In the genomic region with DNA sequence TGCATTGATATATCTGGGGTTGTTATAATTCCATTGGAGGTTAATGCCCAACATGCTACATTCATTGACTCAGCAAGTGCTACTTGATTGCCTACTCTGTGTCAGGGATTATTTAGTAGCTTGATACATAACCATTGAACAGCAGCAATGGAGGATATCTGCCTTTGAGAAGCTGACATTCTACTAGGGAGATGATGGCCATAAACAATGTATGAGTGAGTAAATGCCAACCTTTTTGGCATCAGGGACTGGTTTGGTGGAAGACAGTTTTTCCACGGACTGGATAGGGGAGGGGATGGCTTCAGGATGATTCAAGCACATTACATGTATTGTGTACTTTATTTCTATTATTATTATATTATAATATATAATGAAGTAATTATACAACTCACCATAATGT, we compare ENCODE assay signal across 20 cellular contexts. TPM values are rescaled to one million over a fixed set of nuclear protein-coding genes. Genes with fewer than 3 reads are reported as not detected.
DNase-seq lines count a peak whose midpoint lies in the region; ATAC-seq, FAIRE-seq and TF ChIP-seq lines count a peak whose summit lies in the region.
"Had no signal": no experiment of that assay in that cellular context is flagged by ENCODE, and none has a peak within 500 bp of the region (broad histone marks: within the 10 kb centered on the region; RNA-seq: fewer than 3 reads in every experiment).

No MANE protein-coding gene starts in this region.

- TF ChIP-seq POLR2A in A549 (IDR thresholded peaks at IDR 0.05; ENCODE audit: low read length) = no peak
- peak; percentile 11; the same call in 1 of the 2 replicates for TF ChIP-seq POLR2A in GM12891 (IDR thresholded peaks at IDR 0.05; ENCODE audit: low read depth, low read length)

- H3K18ac ChIP-seq in trophoblast cell (ENCODE audit: low read length) = no peak overlapping the region

- H2BK12ac ChIP-seq in trophoblast cell (ENCODE audit: low read length) = no peak overlapping the region

- H3K9me3 Mint-ChIP-seq in endothelial cell (ENCODE audit: unreplicated experiment) = peaks cover 3% of the 10 kb centered on the region
- peaks cover 28% of the 10 kb centered on the region for H3K9me3 Mint-ChIP-seq in neural progenitor cell
- H3K9me3 Mint-ChIP-seq: CD4-positive, alpha-beta T cell had no signal

- DNase-seq in A549 (ENCODE audit: low read depth in 1 of 2, low spot score in 1 of 2) (no peak), GM12891 (ENCODE audit: insufficient read length, low spot score) (no peak), T-helper 17 cell (no peak), endothelial cell (ENCODE audit: low spot score) (no peak), iPS-NIHi7 (ENCODE audit: extremely low spot score) (no peak), trophoblast cell (no peak), neural progenitor cell (ENCODE audit: low spot score) (no peak)
- DNase-seq: AML-193; CD4-positive, alpha-beta T cell; DMS153; DMS79; GDM1; HCEC 1CT; HFFc6; KG1 had no signal

- WGBS in A549 (ENCODE audit: missing lambda C conversion rate) = 96% methylated on average over 1 of the region's 1 CpG
- no CpG with 5 or more reads among the region's 1 CpG for WGBS in trophoblast cell (ENCODE audit: extremely low coverage, insufficient coverage, insufficient read length)

- no peak for TF ChIP-seq RAD21 in A549 (conservative IDR thresholded peaks at IDR 0.05 in 1 of 2, IDR thresholded peaks at IDR 0.05 in 1 of 2)

- H3K4me2 ChIP-seq in A549 (no peak overlapping the region), trophoblast cell (ENCODE audit: low read length) (no peak overlapping the region), neural progenitor cell (no peak overlapping the region)

- H4K91ac ChIP-seq in trophoblast cell (ENCODE audit: low read depth, low read length) = no peak overlapping the region

- no peak overlapping the region for H3K14ac ChIP-seq in trophoblast cell (ENCODE audit: low read length)

- H2AK5ac ChIP-seq in trophoblast cell (ENCODE audit: low read length) = no peak overlapping the region

- H3K27ac ChIP-seq in A549 = no peak overlapping the region
- no peak overlapping the region for H3K27ac ChIP-seq in trophoblast cell (ENCODE audit: low read depth, low read length)
- H3K27ac ChIP-seq in neural progenitor cell = no peak overlapping the region
- H3K27ac ChIP-seq: C4-2B, HL-60 had no signal

- POLR2A ChIA-PET in A549 (lab: Yijun Ruan, JAX) = no interaction called here

- H3K79me2 ChIP-seq in trophoblast cell (ENCODE audit: control insufficient read depth, insufficient read depth, low read length, poor library complexity) (no peaks in the 10 kb centered on the region), neural progenitor cell (ENCODE audit: low read depth) (peaks cover 2% of the 10 kb centered on the region)

- H3K4me3 Mint-ChIP-seq in T-helper 17 cell (no peak overlapping the region), endothelial cell (ENCODE audit: unreplicated experiment) (peak overlapping the region; percentile 68), neural progenitor cell (no peak overlapping the region)
- H3K4me3 Mint-ChIP-seq: CD4-positive, alpha-beta T cell; HFFc6; IgD-negative memory B cell had no signal

- H2BK5ac ChIP-seq in trophoblast cell (ENCODE audit: low read depth, low read length, poor library complexity) = no peak overlapping the region

- H2AFZ ChIP-seq in trophoblast cell (ENCODE audit: insufficient read depth, low read length, poor library complexity) (no peak overlapping the region), neural progenitor cell (replicated peaks) (no peak overlapping the region)

- no peak overlapping the region for H4K12ac ChIP-seq in trophoblast cell (ENCODE audit: low read depth, low read length)

- H3F3A ChIP-seq in neural progenitor cell (ENCODE audit: low read depth) = peaks cover 40% of the 10 kb centered on the region

- H2BK120ac ChIP-seq in trophoblast cell (ENCODE audit: insufficient read depth, low read length, poor library complexity) = no peak overlapping the region

- H3K9ac ChIP-seq in trophoblast cell (ENCODE audit: low read length) (no peak overlapping the region), neural progenitor cell (no peak overlapping the region)

- H3K36me3 Mint-ChIP-seq in T-helper 17 cell (ENCODE audit: low read depth) = peaks cover 9% of the 10 kb centered on the region
- H3K36me3 Mint-ChIP-seq in endothelial cell (ENCODE audit: low read depth, unreplicated experiment) = peaks cover 31% of the 10 kb centered on the region
- peaks cover 48% of the 10 kb centered on the region for H3K36me3 Mint-ChIP-seq in neural progenitor cell

- no peak overlapping the region for H3K4me3 ChIP-seq in A549
- no peak overlapping the region for H3K4me3 ChIP-seq in trophoblast cell (ENCODE audit: low read depth, low read length)
- no peak overlapping the region for H3K4me3 ChIP-seq in neural progenitor cell

- TF ChIP-seq CTCF in A549 (IDR thresholded peaks at IDR 0.05) = no peak
- TF ChIP-seq CTCF in endothelial cell (IDR thresholded peaks at IDR 0.05; ENCODE audit: unreplicated experiment) = no peak
- no peak for TF ChIP-seq CTCF in neural progenitor cell (IDR thresholded peaks at IDR 0.05)

- H4K8ac ChIP-seq in trophoblast cell (ENCODE audit: low read depth, low read length) = no peak overlapping the region

- H3K36me3 ChIP-seq in trophoblast cell (ENCODE audit: control insufficient read depth in 1 of 2, insufficient read depth in 2 of 2, low read length in 2 of 2) (peaks cover 7 to 18% of the 10 kb centered on the region in 2 experiments), neural progenitor cell (peaks cover 37% of the 10 kb centered on the region)

- H3K9me3 ChIP-seq in A549 (peaks cover 22% of the 10 kb centered on the region), T-helper 17 cell (ENCODE audit: control insufficient read depth, low read length, poor library complexity, severe bottlenecking) (no peaks in the 10 kb centered on the region), trophoblast cell (ENCODE audit: insufficient read depth, low read depth, low read length) (peaks cover 3% of the 10 kb centered on the region), neural progenitor cell (ENCODE audit: low read depth) (peaks cover 11% of the 10 kb centered on the region)

- H3K27me3 Mint-ChIP-seq in T-helper 17 cell (no peaks in the 10 kb centered on the region), endothelial cell (ENCODE audit: unreplicated experiment) (peaks cover 3% of the 10 kb centered on the region), neural progenitor cell (ENCODE audit: insufficient read depth, low read depth) (peaks cover 12% of the 10 kb centered on the region)
- H3K27me3 Mint-ChIP-seq: CD4-positive, alpha-beta T cell; IgD-negative memory B cell had no signal

- H3K4me1 ChIP-seq in A549 (peaks cover 35% of the 10 kb centered on the region), trophoblast cell (ENCODE audit: control insufficient read depth in 1 of 2, insufficient read depth in 2 of 2, low read length in 2 of 2) (no peaks in the 10 kb centered on the region), neural progenitor cell (peaks cover 18% of the 10 kb centered on the region)

- TF ChIP-seq EP300 in A549 (IDR thresholded peaks at IDR 0.05) = no peak

- H3K27me3 ChIP-seq in trophoblast cell (ENCODE audit: insufficient read depth, low read length) (no peaks in the 10 kb centered on the region), neural progenitor cell (peaks cover 6% of the 10 kb centered on the region)

- no peaks in the 10 kb centered on the region for H3K79me1 ChIP-seq in trophoblast cell (ENCODE audit: low read length)

- H4K20me1 ChIP-seq in neural progenitor cell (ENCODE audit: low read depth) = peaks cover 10% of the 10 kb centered on the region

- H3K4me1 Mint-ChIP-seq in T-helper 17 cell (peaks cover 3% of the 10 kb centered on the region), endothelial cell (ENCODE audit: unreplicated experiment) (no peaks in the 10 kb centered on the region), neural progenitor cell (peaks cover 33% of the 10 kb centered on the region)

- no peak overlapping the region for H3K4ac ChIP-seq in trophoblast cell (ENCODE audit: low read depth, low read length)

- ATAC-seq in A549 (no peak), T-helper 17 cell (no peak)

- H3K27ac Mint-ChIP-seq in T-helper 17 cell (peak overlapping the region; percentile 32), endothelial cell (ENCODE audit: unreplicated experiment) (no peak overlapping the region), neural progenitor cell (no peak overlapping the region)
- H3K27ac Mint-ChIP-seq: CD4-positive, alpha-beta T cell; HFFc6 had no signal

- CTCF ChIA-PET in A549 (lab: Yijun Ruan, JAX) = interaction anchor here (1.5 to 1.9 kb wide), 2 partner anchors 9 to 382 kb away, joined by 3 to 10 read pairs; no protein-coding TSS in a partner anchor

- H3K23ac ChIP-seq in trophoblast cell (ENCODE audit: low read length) = no peak overlapping the region

- FAIRE-seq in A549 (lab: Jason Lieb, UNC) (no peak), GM12891 (lab: Jason Lieb, UNC) (no peak)
- FAIRE-seq: A204.1, H54 had no signal

TF ChIP-seq in A549, 52 proteins besides CTCF, POLR2A, EP300 and RAD21 (continues in another document):
- TF ChIP-seq HOXA7 (CRISPR knock-in tag; IDR thresholded peaks at IDR 0.05) (peak; percentile 49; the same call in 1 of the 2 replicates), RFX5 (IDR thresholded peaks at IDR 0.05) (no peak)

TF ChIP-seq in GM12891, 5 proteins besides CTCF, POLR2A, EP300 and RAD21 (continues in another document):
- TF ChIP-seq POLR2AphosphoS5 (IDR thresholded peaks at IDR 0.05; ENCODE audit: low read depth, low read length) = peak; percentile 32
- no peak for TF ChIP-seq PAX5 (IDR thresholded peaks at IDR 0.05; ENCODE audit: insufficient read depth, low read length, severe bottlenecking)

RNA-seq across cellular contexts. Expression of a gene that starts 31.9 kb away (rescaled TPM):
- polyA plus RNA-seq in A549 (2011; rRNA removed) = 0.05 and 0.14 TPM in 2 replicates
- 0.38 and 0.41 TPM in 2 replicates for polyA plus RNA-seq in A549 (2012; cell fraction: cytosol; rRNA removed)
- polyA plus RNA-seq in A549 (2012; cell fraction: nucleus; rRNA removed) = 0.92 and 0.96 TPM in 2 replicates
- 0.25 to 0.35 TPM (median 0.30 TPM) in 3 replicates for polyA plus RNA-seq in A549 (2017; fragmentation: RNase III; extraction: RNeasy Plus Mini Kit Qiagen cat#74134 plus additional on column Dnase treatment)
- polyA minus RNA-seq in A549 (2011; rRNA and poly(A)+ RNA removed) = 0.10 and 0.33 TPM in 2 replicates
- 0.18 TPM for polyA plus RNA-seq in GM12891 (2012; ENCODE audit: low read depth, missing spikeins)
- 1 to 10 TPM; 4.2 to 5.2 TPM for total RNA-seq in T-helper 17 cell
- total RNA-seq in endothelial cell (ENCODE audit: unreplicated experiment) = 0.23 TPM
- polyA plus RNA-seq in trophoblast cell (2013) = 0.07 and 0.14 TPM in 2 replicates
- 0.04 and 0.62 TPM in 2 replicates for total RNA-seq in neural progenitor cell (ENCODE audit: low replicate concordance)
- total RNA-seq: HFFc6 had no signal

RNA-seq across cellular contexts. Expression of a gene that starts 54.7 kb away (rescaled TPM):
- polyA plus RNA-seq in A549 (2011; rRNA removed) (208 and 256 TPM in 2 replicates), A549 (2017; fragmentation: RNase III; extraction: RNeasy Plus Mini Kit Qiagen cat#74134 plus additional on column Dnase treatment) (71.8 to 83.6 TPM (median 72.4 TPM) in 3 replicates)
- 50.6 and 51.9 TPM in 2 replicates for polyA plus RNA-seq in A549 (2012; cell fraction: cytosol; rRNA removed)
- 25.6 and 29.6 TPM in 2 replicates for polyA plus RNA-seq in A549 (2012; cell fraction: nucleus; rRNA removed)
- polyA minus RNA-seq in A549 (2011; rRNA and poly(A)+ RNA removed) = 186 and 192 TPM in 2 replicates
- 33.1 TPM for polyA plus RNA-seq in GM12891 (2012; ENCODE audit: low read depth, missing spikeins)
- total RNA-seq in T-helper 17 cell (10 to 100 TPM; 66.6 to 84.3 TPM), endothelial cell (ENCODE audit: unreplicated experiment) (33.5 TPM), neural progenitor cell (ENCODE audit: low replicate concordance) (55.8 and 139 TPM in 2 replicates)
- 40.2 and 42.5 TPM in 2 replicates for polyA plus RNA-seq in trophoblast cell (2013)
